In the genomic region with DNA sequence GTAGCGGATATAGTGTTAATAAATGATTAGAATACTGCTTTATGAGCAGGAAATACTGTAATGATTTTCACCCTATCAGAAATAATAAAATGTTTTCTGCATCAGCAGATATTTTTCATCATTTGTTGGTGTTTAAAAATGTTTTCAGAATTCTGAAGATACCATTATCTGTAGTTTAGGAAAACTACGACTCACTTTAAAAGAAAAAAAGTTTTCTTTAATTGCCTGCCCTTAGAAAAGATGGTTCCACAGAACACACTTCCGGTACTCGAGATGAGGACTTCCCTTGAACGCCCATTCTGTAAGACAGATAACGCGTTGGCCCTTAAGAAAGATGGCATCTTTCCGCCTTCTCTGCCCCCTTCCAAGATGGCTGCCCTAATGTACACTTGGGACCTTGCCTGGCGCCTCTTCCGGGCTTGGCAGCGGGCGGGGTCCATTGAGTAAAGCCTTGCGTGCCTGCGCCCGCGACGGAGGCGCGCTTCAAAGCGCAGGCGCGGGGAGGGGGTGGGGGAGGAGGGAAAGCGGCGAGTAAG, we compare ENCODE assay signal across 8 cellular contexts. TPM values are rescaled to one million over a fixed set of nuclear protein-coding genes. Genes with fewer than 3 reads are reported as not detected.
A peak's percentile ranks its signal among the peaks of the same experiment; 100 is the strongest.
DNase-seq lines count a peak whose midpoint lies in the region; ATAC-seq and TF ChIP-seq lines count a peak whose summit lies in the region.

TSS of gene SZRD1 (plus strand) at position 521 of the 536 bp plus-strand sequence. CDS start 16 bp downstream, outside the sequence.

- H3K4me1 ChIP-seq in ascending aorta (peaks cover 10 to 54% of the 10 kb centered on the region in 2 donors), right atrium auricular region (peaks cover 0 to 41% of the 10 kb centered on the region in 2 donors), prostate gland (replicated peaks) (peaks cover 6% of the 10 kb centered on the region), urinary bladder (ENCODE audit: insufficient read depth) (no peaks in the 10 kb centered on the region)

- ATAC-seq in GM18498 (IDR thresholded peaks at IDR 0.05; ENCODE audit: unreplicated experiment) (peak; percentile 76), HG02981 (IDR thresholded peaks at IDR 0.05; ENCODE audit: unreplicated experiment) (peak; percentile 82)

- WGBS in prostate gland: 2% methylated on average over 24 of the region's 24 CpGs
- 3% methylated on average over 24 of the region's 24 CpGs for WGBS in urinary bladder

- H3K27me3 ChIP-seq in ascending aorta: no peaks in the 10 kb centered on the region
- no peaks in the 10 kb centered on the region for H3K27me3 ChIP-seq in right atrium auricular region
- H3K27me3 ChIP-seq in prostate gland (replicated peaks; ENCODE audit: insufficient read depth): no peaks in the 10 kb centered on the region

- H3K9me3 ChIP-seq in ascending aorta (no peaks in the 10 kb centered on the region), right atrium auricular region (no peaks in the 10 kb centered on the region), prostate gland (no peaks in the 10 kb centered on the region)

- peak; percentile 95 for DNase-seq in NCI-H2029 (lab: John Stamatoyannopoulos, UW)
- peak; percentile 95 for DNase-seq in T-helper 22 cell (ENCODE audit: low read depth)
- DNase-seq in ascending aorta (ENCODE audit: low spot score in 2 of 2): peak; percentile 94 to 99
- peak; percentile 98 for DNase-seq in right atrium auricular region (ENCODE audit: low spot score)
- DNase-seq in prostate gland (ENCODE audit: low spot score): peak; percentile 98

- H3K4me3 ChIP-seq in ascending aorta: peak within 1 kb of the TSS; percentile 76 to 91
- peak within 1 kb of the TSS; percentile 73 to 84 for H3K4me3 ChIP-seq in right atrium auricular region
- H3K4me3 ChIP-seq in prostate gland: peak within 1 kb of the TSS; percentile 69
- peak within 1 kb of the TSS; percentile 52 for H3K4me3 ChIP-seq in urinary bladder (ENCODE audit: low read depth, low read length)

- TF ChIP-seq CTCF in ascending aorta (IDR thresholded peaks at IDR 0.05) (no peak), right atrium auricular region (IDR thresholded peaks at IDR 0.05) (no peak), prostate gland (IDR thresholded peaks at IDR 0.05) (no peak)

- H3K36me3 ChIP-seq in ascending aorta: no peaks in the 10 kb centered on the region
- no peaks in the 10 kb centered on the region for H3K36me3 ChIP-seq in right atrium auricular region
- H3K36me3 ChIP-seq in prostate gland: no peaks in the 10 kb centered on the region
- H3K36me3 ChIP-seq in urinary bladder (ENCODE audit: insufficient read depth): no peaks in the 10 kb centered on the region

- intact Hi-C loops in ascending aorta (cut with DNase I) (loop anchor here (5.0 kb wide), 3 partner anchors 219 to 354 kb away; no protein-coding TSS in a partner anchor), prostate gland (cut with DNase I) (loop anchor here (5.0 kb wide), 1 partner anchor 289 kb away; no protein-coding TSS in a partner anchor)

- H3K27ac ChIP-seq in ascending aorta: peak within 1 kb of the TSS; percentile 97
- H3K27ac ChIP-seq in right atrium auricular region: peak within 1 kb of the TSS; percentile 96 to 97
- H3K27ac ChIP-seq in prostate gland: peak within 1 kb of the TSS; percentile 97 to 98
- peak within 1 kb of the TSS; percentile 100 for H3K27ac ChIP-seq in urinary bladder (ENCODE audit: low read depth)

- no peak for TF ChIP-seq POLR2A in prostate gland (IDR thresholded peaks at IDR 0.05)

RNA-seq across cellular contexts. Expression of gene SZRD1, which starts in this region (rescaled TPM):
- total RNA-seq in ascending aorta (106 TPM), right atrium auricular region (10 to 100 TPM; 54.4 to 81.2 TPM), prostate gland (10 to 100 TPM; 64.8 to 78.6 TPM), urinary bladder (17.8 TPM)
- 115 TPM for polyA plus RNA-seq in urinary bladder

Comparison
In these comparisons a context has a peak if more than half of its experiments do, and no peak if none do; other contexts are left out.
1. Peak in every context shown above with its lines: DNase-seq, ATAC-seq, H3K4me3 ChIP-seq and H3K27ac ChIP-seq.